In the genomic region with DNA sequence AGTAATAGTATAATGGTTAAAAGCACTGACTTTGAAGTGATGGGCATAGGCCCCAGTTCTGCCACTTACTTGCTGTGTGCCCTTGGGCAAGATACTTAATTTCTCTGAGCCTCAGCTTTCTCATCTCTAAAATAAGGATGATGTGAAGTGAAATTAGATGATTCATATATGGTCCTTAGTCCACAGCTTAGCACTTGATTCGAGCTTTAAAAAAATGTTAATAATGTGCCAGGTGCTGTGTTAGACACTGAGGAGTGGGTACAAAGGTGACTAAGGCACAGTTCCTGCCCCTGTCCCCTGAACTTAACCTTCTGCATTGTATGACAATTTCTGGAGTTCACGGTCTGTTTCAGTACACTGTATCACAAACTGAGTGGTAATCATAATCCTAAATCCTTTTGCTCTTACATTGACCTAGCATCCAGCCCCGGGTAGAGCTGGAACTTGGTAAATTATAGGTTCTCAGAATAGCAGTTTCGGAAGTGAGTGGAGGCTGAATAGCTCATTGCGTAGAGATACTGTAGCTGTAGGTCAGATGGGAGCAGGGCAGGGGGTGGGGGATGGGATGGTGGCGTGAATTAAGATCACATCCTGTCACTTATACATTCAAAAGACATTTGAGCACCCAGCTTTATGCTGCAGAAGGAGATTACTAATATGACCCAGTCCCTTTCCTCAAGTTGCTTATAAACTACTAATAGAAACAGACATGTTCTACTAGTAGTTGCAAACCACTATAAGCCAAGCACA, we compare ENCODE assay signal across 1 cellular context.
TF ChIP-seq lines count a peak whose summit lies in the region.

No MANE protein-coding gene starts in this region.

TF ChIP-seq in IMR-90, 13 proteins besides CTCF, POLR2A, EP300 and RAD21:
- TF ChIP-seq RCOR1 (IDR thresholded peaks at IDR 0.05; ENCODE audit: insufficient replicate concordance, low read length) (no peak), CEBPB (IDR thresholded peaks at IDR 0.05; ENCODE audit: low read depth, low read length) (no peak), USF2 (IDR thresholded peaks at IDR 0.05; ENCODE audit: low read depth, low read length) (no peak), MAFK (IDR thresholded peaks at IDR 0.05; ENCODE audit: low read depth, low read length) (no peak)
